8 cellular contexts compared by ENCODE assay signal in the genomic region with DNA sequence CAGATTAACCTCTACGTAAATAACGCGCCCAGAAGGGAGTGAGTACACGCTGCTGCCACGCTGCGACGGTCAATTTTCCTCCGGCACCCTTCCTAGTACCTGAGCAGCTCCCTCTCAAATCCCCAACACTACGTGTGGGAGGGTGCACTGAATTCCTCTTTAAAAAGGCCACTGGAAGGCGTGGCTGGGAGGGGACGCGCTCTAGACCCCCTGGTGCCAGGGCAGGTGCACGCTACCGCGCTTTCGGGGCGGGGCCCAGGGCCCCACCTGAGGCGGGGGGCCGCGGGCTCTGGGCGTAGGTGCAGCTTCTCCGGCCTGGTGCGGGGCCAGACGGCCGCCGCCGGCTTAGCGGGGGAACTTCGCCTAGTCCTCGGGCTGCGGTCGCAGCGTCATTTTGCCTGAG. TPM values are rescaled to one million over a fixed set of nuclear protein-coding genes. Genes with fewer than 3 reads are reported as not detected.
DNase-seq lines count a peak whose midpoint lies in the region; ATAC-seq, FAIRE-seq and TF ChIP-seq lines count a peak whose summit lies in the region.

No MANE protein-coding gene starts in this region.

- DNase-seq in A549 (ENCODE audit: low read depth in 1 of 2, low spot score in 1 of 2) (peak; percentile 6 to 41), GM13977 (ENCODE audit: low spot score) (peak; percentile 18), NCI-H1436 treated with DMSO at 0.1 percent for 48 hours (lab: John Stamatoyannopoulos, UW) (peak; percentile 51), glomerular visceral epithelial cell (ENCODE audit: extremely low spot score) (peak; percentile 46), osteocyte (ENCODE audit: extremely low spot score, unreplicated experiment) (no peak), NK-92 (lab: John Stamatoyannopoulos, UW; ENCODE audit: unreplicated experiment) (no peak)
- DNase-seq in activated CD8-positive, alpha-beta T cell treated with anti-CD3 and anti-CD28 coated beads for 36 hours: no peak

- CTCF ChIA-PET in A549 (lab: Yijun Ruan, JAX): interaction anchor here (3.7 kb wide), 1 partner anchor 62 kb away, joined by 11 read pairs; no protein-coding TSS in a partner anchor
- CTCF ChIA-PET in activated CD8-positive, alpha-beta T cell treated with anti-CD3 and anti-CD28 coated beads for 36 hours (lab: Charles Lee): interaction anchor here (1.1 to 2.8 kb wide), 3 partner anchors 10 to 64 kb away, joined by 3 to 7 read pairs (median 6); no protein-coding TSS in a partner anchor

- TF ChIP-seq POLR2A in A549 (IDR thresholded peaks at IDR 0.05; ENCODE audit: low read length): no peak

- intact Hi-C loops in activated CD8-positive, alpha-beta T cell treated with anti-CD3 and anti-CD28 coated beads for 36 hours (cut with micrococcal nuclease): loop anchor here (2.0 to 5.0 kb wide), 3 partner anchors 17 to 54 kb away; a partner anchor contains a TSS

- H3K4me2 ChIP-seq in A549: peak overlapping the region; percentile 64

- ATAC-seq in A549: peak; percentile 45 to 60
- peak; percentile 19 for ATAC-seq in HG02798 (IDR thresholded peaks at IDR 0.05; ENCODE audit: poor library complexity, unreplicated experiment)
- peak; percentile 14 for ATAC-seq in activated CD8-positive, alpha-beta T cell treated with anti-CD3 and anti-CD28 coated beads for 36 hours

- 1% methylated on average over 9 of the region's 33 CpGs for WGBS in A549 (ENCODE audit: missing lambda C conversion rate)

- in situ Hi-C loops in GM13977 (cut with MboI; ENCODE audit: low pct_unique_long_range_greater_than_20kb, low sequenced_read_pairs, unreplicated experiment): no loop called here

- TF ChIP-seq CTCF in A549 (IDR thresholded peaks at IDR 0.05) (no peak), GM13977 (IDR thresholded peaks at IDR 0.05; ENCODE audit: extremely low read depth, insufficient read depth, missing control alignments) (no peak), osteocyte (IDR thresholded peaks at IDR 0.05) (no peak)
- TF ChIP-seq CTCF in activated CD8-positive, alpha-beta T cell treated with anti-CD3 and anti-CD28 coated beads for 36 hours (IDR thresholded peaks at IDR 0.05): no peak

- no peaks in the 10 kb centered on the region for H3K9me3 Mint-ChIP-seq in activated CD8-positive, alpha-beta T cell treated with anti-CD3 and anti-CD28 coated beads for 36 hours
- H3K9me3 Mint-ChIP-seq in osteocyte (ENCODE audit: unreplicated experiment): no peaks in the 10 kb centered on the region

- POLR2A ChIA-PET in A549 (lab: Yijun Ruan, JAX): interaction anchor here (0.9 to 1.4 kb wide), 2 partner anchors 12 to 34 kb away, joined by 3 to 4 read pairs; no protein-coding TSS in a partner anchor
- POLR2A ChIA-PET in activated CD8-positive, alpha-beta T cell treated with anti-CD3 and anti-CD28 coated beads for 36 hours (lab: Charles Lee): interaction anchor here (0.7 to 13.6 kb wide), 13 partner anchors 9 to 64 kb away, joined by 3 to 278 read pairs (median 18); a partner anchor contains a TSS

- no peaks in the 10 kb centered on the region for H3K27me3 Mint-ChIP-seq in activated CD8-positive, alpha-beta T cell treated with anti-CD3 and anti-CD28 coated beads for 36 hours
- H3K27me3 Mint-ChIP-seq in osteocyte (ENCODE audit: unreplicated experiment): no peaks in the 10 kb centered on the region

- peak overlapping the region; percentile 97 for H3K4me3 Mint-ChIP-seq in activated CD8-positive, alpha-beta T cell treated with anti-CD3 and anti-CD28 coated beads for 36 hours
- peak overlapping the region; percentile 96 for H3K4me3 Mint-ChIP-seq in osteocyte (ENCODE audit: unreplicated experiment)

- H3K4me1 Mint-ChIP-seq in activated CD8-positive, alpha-beta T cell treated with anti-CD3 and anti-CD28 coated beads for 36 hours (ENCODE audit: low read depth): peaks cover 44% of the 10 kb centered on the region
- H3K4me1 Mint-ChIP-seq in osteocyte (ENCODE audit: unreplicated experiment): peaks cover 42% of the 10 kb centered on the region

- FAIRE-seq in A549 (lab: Jason Lieb, UNC): no peak

- H3K4me3 ChIP-seq in A549: peak overlapping the region; percentile 62

- TF ChIP-seq RAD21 in A549 (conservative IDR thresholded peaks at IDR 0.05 in 1 of 2, IDR thresholded peaks at IDR 0.05 in 1 of 2): no peak

- no peak for TF ChIP-seq EP300 in A549 (IDR thresholded peaks at IDR 0.05)

- peak overlapping the region; percentile 79 to 89 for H3K27ac ChIP-seq in A549

- no peaks in the 10 kb centered on the region for H3K9me3 ChIP-seq in A549

- H3K27ac Mint-ChIP-seq in activated CD8-positive, alpha-beta T cell treated with anti-CD3 and anti-CD28 coated beads for 36 hours: peak overlapping the region; percentile 99
- peak overlapping the region; percentile 97 for H3K27ac Mint-ChIP-seq in osteocyte (ENCODE audit: unreplicated experiment)

- H3K4me1 ChIP-seq in A549: peaks cover 49% of the 10 kb centered on the region

- peaks cover 52% of the 10 kb centered on the region for H3K36me3 Mint-ChIP-seq in activated CD8-positive, alpha-beta T cell treated with anti-CD3 and anti-CD28 coated beads for 36 hours (ENCODE audit: low read depth)
- H3K36me3 Mint-ChIP-seq in osteocyte (ENCODE audit: unreplicated experiment): peaks cover 11% of the 10 kb centered on the region

TF ChIP-seq in A549, 52 proteins besides CTCF, POLR2A, EP300 and RAD21:
- TF ChIP-seq HOXB13 (CRISPR knock-in tag; IDR thresholded peaks at IDR 0.05; ENCODE audit: low read depth) (no peak), RNF2 (IDR thresholded peaks at IDR 0.05; ENCODE audit: borderline replicate concordance, low read depth) (no peak), PHF8 (IDR thresholded peaks at IDR 0.05; ENCODE audit: borderline replicate concordance, low read depth) (0 out of 2 replicates have a peak, but pooled peaks have one; percentile 2)
- TF ChIP-seq, protein P1, sequence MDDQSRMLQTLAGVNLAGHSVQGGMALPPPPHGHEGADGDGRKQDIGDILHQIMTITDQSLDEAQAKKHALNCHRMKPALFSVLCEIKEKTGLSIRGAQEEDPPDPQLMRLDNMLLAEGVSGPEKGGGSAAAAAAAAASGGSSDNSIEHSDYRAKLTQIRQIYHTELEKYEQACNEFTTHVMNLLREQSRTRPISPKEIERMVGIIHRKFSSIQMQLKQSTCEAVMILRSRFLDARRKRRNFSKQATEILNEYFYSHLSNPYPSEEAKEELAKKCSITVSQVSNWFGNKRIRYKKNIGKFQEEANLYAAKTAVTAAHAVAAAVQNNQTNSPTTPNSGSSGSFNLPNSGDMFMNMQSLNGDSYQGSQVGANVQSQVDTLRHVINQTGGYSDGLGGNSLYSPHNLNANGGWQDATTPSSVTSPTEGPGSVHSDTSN (IDR thresholded peaks at IDR 0.05): no peak

RNA-seq across cellular contexts. Expression of a gene that starts 0.7 kb away (rescaled TPM):
- polyA plus RNA-seq in A549 (2011; rRNA removed): 7.3 and 8.0 TPM in 2 replicates
- polyA plus RNA-seq in A549 (2012; cell fraction: cytosol; rRNA removed): 0.50 and 0.70 TPM in 2 replicates
- polyA plus RNA-seq in A549 (2012; cell fraction: nucleus; rRNA removed): 0.84 and 1.2 TPM in 2 replicates
- polyA plus RNA-seq in A549 (2017; fragmentation: RNase III; extraction: RNeasy Plus Mini Kit Qiagen cat#74134 plus additional on column Dnase treatment): 2.6 to 3.2 TPM (median 2.7 TPM) in 3 replicates
- polyA minus RNA-seq in A549 (2011; rRNA and poly(A)+ RNA removed): 12.4 and 17.5 TPM in 2 replicates
- 10 to 100 TPM; 62.5 to 68.4 TPM for total RNA-seq in activated CD8-positive, alpha-beta T cell treated with anti-CD3 and anti-CD28 coated beads for 36 hours
- total RNA-seq in osteocyte: 33.1 and 40.0 TPM in 2 replicates

RNA-seq across cellular contexts. Expression of a gene that starts 33.4 kb away (rescaled TPM):
- polyA plus RNA-seq in A549 (2011; rRNA removed): 152 and 180 TPM in 2 replicates
- polyA plus RNA-seq in A549 (2012; cell fraction: cytosol; rRNA removed): 72.8 and 73.2 TPM in 2 replicates
- polyA plus RNA-seq in A549 (2012; cell fraction: nucleus; rRNA removed): 23.8 and 34.1 TPM in 2 replicates
- polyA plus RNA-seq in A549 (2017; fragmentation: RNase III; extraction: RNeasy Plus Mini Kit Qiagen cat#74134 plus additional on column Dnase treatment): 105 to 115 TPM (median 108 TPM) in 3 replicates
- 19.1 and 26.4 TPM in 2 replicates for polyA minus RNA-seq in A549 (2011; rRNA and poly(A)+ RNA removed)
- 100 to 1,000 TPM; 324 to 332 TPM for total RNA-seq in activated CD8-positive, alpha-beta T cell treated with anti-CD3 and anti-CD28 coated beads for 36 hours
- 97.7 and 98.8 TPM in 2 replicates for total RNA-seq in osteocyte

Comparison
In these comparisons a context has a peak if more than half of its experiments do, and no peak if none do; other contexts are left out.
1. DNase-seq: peak in A549 (2 of 2), GM13977 (single experiment), NCI-H1436 treated with DMSO at 0.1 percent for 48 hours (single experiment) and glomerular visceral epithelial cell (single experiment); none in activated CD8-positive, alpha-beta T cell treated with anti-CD3 and anti-CD28 coated beads for 36 hours (single experiment), osteocyte (single experiment) and NK-92 (single experiment).
2. Peak in every context shown above with its lines, with median percentiles within 50 percentile points of each other: ATAC-seq.